ENCODE assay signal across 10 cellular contexts in the genomic region with DNA sequence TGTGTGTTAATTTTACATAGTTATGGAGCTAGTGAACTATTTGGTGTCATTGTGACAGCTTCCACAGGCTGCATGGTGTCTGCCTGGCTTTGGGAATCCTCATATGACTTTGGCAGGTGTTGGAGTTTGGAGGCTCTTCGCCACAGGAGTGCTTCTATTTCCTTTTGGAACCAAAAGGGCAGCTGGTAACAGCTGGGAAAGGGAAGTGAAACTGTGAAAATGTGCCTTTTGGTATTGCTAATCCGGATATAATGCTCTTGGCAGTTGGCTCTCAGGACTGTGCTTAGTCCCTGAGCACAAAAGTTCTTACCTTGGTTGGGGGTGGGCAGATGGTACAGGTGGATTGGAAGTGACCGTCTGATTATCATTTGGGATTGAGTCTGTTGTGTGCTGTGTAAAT. TPM values are rescaled to one million over a fixed set of nuclear protein-coding genes. Genes with fewer than 3 reads are reported as not detected.
DNase-seq lines count a peak whose midpoint lies in the region; ATAC-seq and TF ChIP-seq lines count a peak whose summit lies in the region.
"Had no signal": no experiment of that assay in that cellular context is flagged by ENCODE, and none has a peak within 500 bp of the region (broad histone marks: within the 10 kb centered on the region; RNA-seq: fewer than 3 reads in every experiment).

No MANE protein-coding gene starts in this region.

- peaks cover 2% of the 10 kb centered on the region for H3F3A ChIP-seq in SK-N-SH (replicated peaks; ENCODE audit: insufficient read depth)

- H3K4me2 ChIP-seq in Karpas-422 (ENCODE audit: low read depth, low read length, poor library complexity, severe bottlenecking) (peak overlapping the region; percentile 46), SK-N-SH (no peak overlapping the region)

- no peak for TF ChIP-seq EP300 in SK-N-SH (IDR thresholded peaks at IDR 0.05; ENCODE audit: borderline replicate concordance in 1 of 2, low read depth in 1 of 2, low read length in 1 of 2)

- H3K27me3 ChIP-seq in Karpas-422 (ENCODE audit: low read length) (no peaks in the 10 kb centered on the region), SK-N-SH (ENCODE audit: insufficient read depth) (no peaks in the 10 kb centered on the region)
- H3K27me3 ChIP-seq: brain microvascular endothelial cell, gastroesophageal sphincter had no signal

- H3K9ac ChIP-seq in Karpas-422 (ENCODE audit: low read length) (no peak overlapping the region), SK-N-SH (no peak overlapping the region)

- WGBS in SK-N-SH (ENCODE audit: low lambda C conversion rate): 100% methylated on average over 3 of the region's 3 CpGs

- H3K79me2 ChIP-seq in Karpas-422 (ENCODE audit: low read length): peaks cover 18% of the 10 kb centered on the region
- H3K79me2 ChIP-seq in SK-N-SH (ENCODE audit: insufficient read depth): no peaks in the 10 kb centered on the region

- peak overlapping the region; percentile 61 for H3K27ac ChIP-seq in Karpas-422 (ENCODE audit: low read length)
- H3K27ac ChIP-seq in SK-N-SH (ENCODE audit: low read depth in 2 of 2, low read length in 1 of 2): no peak overlapping the region
- H3K27ac ChIP-seq: brain microvascular endothelial cell, gastroesophageal sphincter had no signal

- TF ChIP-seq RAD21 in SK-N-SH (IDR thresholded peaks at IDR 0.05; ENCODE audit: low read length): no peak

- TF ChIP-seq CTCF in SK-N-SH (IDR thresholded peaks at IDR 0.05): no peak

- H3K36me3 ChIP-seq in Karpas-422 (ENCODE audit: insufficient read depth, low read length): peaks cover 39% of the 10 kb centered on the region; the same call in 1 of the 2 replicates
- H3K36me3 ChIP-seq in SK-N-SH (replicated peaks in 1 of 2; ENCODE audit: control insufficient read depth in 1 of 2, insufficient read depth in 2 of 2, low read length in 1 of 2): peaks cover 57 to 68% of the 10 kb centered on the region in 2 experiments

- POLR2A ChIA-PET in SK-N-SH (lab: Yijun Ruan, JAX): interaction anchor here (1.1 kb wide), 1 partner anchor 277 kb away, joined by 3 read pairs; the partner anchor contains the start of gene GEMIN8

- H3K9me2 ChIP-seq in Karpas-422 (replicated peaks; ENCODE audit: insufficient read depth, low read length) (no peaks in the 10 kb centered on the region), SK-N-SH (no peaks in the 10 kb centered on the region)

- no peaks in the 10 kb centered on the region for H3K9me3 ChIP-seq in Karpas-422 (ENCODE audit: low read length)
- H3K9me3 ChIP-seq in SK-N-SH: no peaks in the 10 kb centered on the region
- H3K9me3 ChIP-seq: gastroesophageal sphincter had no signal

- no peak overlapping the region for H3K4me3 ChIP-seq in Karpas-422 (ENCODE audit: low read length)
- H3K4me3 ChIP-seq in SK-N-SH (ENCODE audit: low read depth in 2 of 2, low read length in 1 of 2): no peak overlapping the region
- H3K4me3 ChIP-seq: gastroesophageal sphincter had no signal

- DNase-seq in Karpas-422 (peak; percentile 79), germinal center (ENCODE audit: low spot score) (peak; percentile 14), DMS 273 (lab: John Stamatoyannopoulos, UW; ENCODE audit: unreplicated experiment) (no peak), SK-N-SH (no peak), COLO668 (lab: John Stamatoyannopoulos, UW; ENCODE audit: unreplicated experiment) (no peak)
- DNase-seq: brain microvascular endothelial cell had no signal

- H4K20me1 ChIP-seq in Karpas-422 (ENCODE audit: insufficient read depth, low read depth, low read length) (no peaks in the 10 kb centered on the region), SK-N-SH (ENCODE audit: insufficient read depth) (no peaks in the 10 kb centered on the region)

- H3K4me1 ChIP-seq in Karpas-422 (ENCODE audit: low read length) (peaks cover 47% of the 10 kb centered on the region), SK-N-SH (ENCODE audit: control insufficient read depth in 1 of 2, insufficient read depth in 2 of 2, low read depth in 1 of 2, low read length in 1 of 2) (no peaks in the 10 kb centered on the region)
- H3K4me1 ChIP-seq: gastroesophageal sphincter had no signal

- H2AFZ ChIP-seq in Karpas-422 (ENCODE audit: low read length): no peak overlapping the region
- no peak overlapping the region for H2AFZ ChIP-seq in SK-N-SH (ENCODE audit: low read depth)

- ATAC-seq in GM18511 (IDR thresholded peaks at IDR 0.05; ENCODE audit: unreplicated experiment): peak; percentile 70
- ATAC-seq in GM21786 (IDR thresholded peaks at IDR 0.05; ENCODE audit: unreplicated experiment): peak; percentile 62
- no peak for ATAC-seq in GM19023 (IDR thresholded peaks at IDR 0.05; ENCODE audit: unreplicated experiment)
- ATAC-seq: gastroesophageal sphincter had no signal

- CTCF ChIA-PET in SK-N-SH (lab: Yijun Ruan, JAX): interaction anchor here (0.8 to 1.0 kb wide), 2 partner anchors 12 to 52 kb away, joined by 3 to 5 read pairs; no protein-coding TSS in a partner anchor

TF ChIP-seq in SK-N-SH, 30 proteins besides CTCF, POLR2A, EP300 and RAD21:
- TF ChIP-seq, protein P1, sequence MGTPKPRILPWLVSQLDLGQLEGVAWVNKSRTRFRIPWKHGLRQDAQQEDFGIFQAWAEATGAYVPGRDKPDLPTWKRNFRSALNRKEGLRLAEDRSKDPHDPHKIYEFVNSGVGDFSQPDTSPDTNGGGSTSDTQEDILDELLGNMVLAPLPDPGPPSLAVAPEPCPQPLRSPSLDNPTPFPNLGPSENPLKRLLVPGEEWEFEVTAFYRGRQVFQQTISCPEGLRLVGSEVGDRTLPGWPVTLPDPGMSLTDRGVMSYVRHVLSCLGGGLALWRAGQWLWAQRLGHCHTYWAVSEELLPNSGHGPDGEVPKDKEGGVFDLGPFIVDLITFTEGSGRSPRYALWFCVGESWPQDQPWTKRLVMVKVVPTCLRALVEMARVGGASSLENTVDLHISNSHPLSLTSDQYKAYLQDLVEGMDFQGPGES (IDR thresholded peaks at IDR 0.05; ENCODE audit: low read depth, low read length): no peak
- no peak for TF ChIP-seq MEF2A (IDR thresholded peaks at IDR 0.05; ENCODE audit: borderline replicate concordance, low read depth)
- no peak for TF ChIP-seq GABPA (IDR thresholded peaks at IDR 0.05; ENCODE audit: low read depth)
- TF ChIP-seq TCF12 (IDR thresholded peaks at IDR 0.05): no peak
- no peak for TF ChIP-seq SIN3A (IDR thresholded peaks at IDR 0.05; ENCODE audit: borderline replicate concordance, low read depth, low read length)
- no peak for TF ChIP-seq POLR2AphosphoS5 (IDR thresholded peaks at IDR 0.05; ENCODE audit: low read depth, low read length)
TF ChIP-seq in SK-N-SH: peak in this region for 0.

RNA-seq across cellular contexts. Expression of gene OFD1, which starts 18.1 kb away (rescaled TPM):
- 68.4 and 76.3 TPM in 2 replicates for total RNA-seq in Karpas-422 (2014; rRNA removed; shearing (Covaris generic); ENCODE audit: low replicate concordance)
- 13.4 and 16.5 TPM in 2 replicates for polyA plus RNA-seq in SK-N-SH (2012; rRNA removed)
- 8.3 and 9.3 TPM in 2 replicates for polyA plus RNA-seq in SK-N-SH (2012; cell fraction: cytosol; rRNA removed)
- polyA plus RNA-seq in SK-N-SH (2012; cell fraction: nucleus; rRNA removed): 71.4 and 113 TPM in 2 replicates

RNA-seq across cellular contexts. Expression of gene TRAPPC2, which starts 18.2 kb away (rescaled TPM):
- total RNA-seq in Karpas-422 (2014; rRNA removed; shearing (Covaris generic); ENCODE audit: low replicate concordance): 29.5 and 60.5 TPM in 2 replicates
- polyA plus RNA-seq in SK-N-SH (2012; rRNA removed): 10.4 and 12.5 TPM in 2 replicates
- 11.0 and 12.0 TPM in 2 replicates for polyA plus RNA-seq in SK-N-SH (2012; cell fraction: cytosol; rRNA removed)
- 14.3 and 22.0 TPM in 2 replicates for polyA plus RNA-seq in SK-N-SH (2012; cell fraction: nucleus; rRNA removed)

Comparison
In these comparisons a context has a peak if more than half of its experiments do, and no peak if none do; other contexts are left out.
1. DNase-seq: peak in Karpas-422 (single experiment) and germinal center (single experiment); none in DMS 273 (single experiment), SK-N-SH (single experiment) and COLO668 (single experiment).